ENCODE assay signal across 15 cellular contexts in genomic region chr3:184907941-184908649, GRCh38.
DNase-seq lines count a peak whose midpoint lies in the region; TF ChIP-seq lines count a peak whose summit lies in the region.
"Had no signal": no experiment of that assay in that cellular context is flagged by ENCODE, and none has a peak within 500 bp of the region (broad histone marks: within the 10 kb centered on the region; RNA-seq: fewer than 3 reads in every experiment).

No MANE protein-coding gene starts in this region.

- TF ChIP-seq CTCF in mesothelial cell of epicardium (IDR thresholded peaks at IDR 0.05; ENCODE audit: unreplicated experiment), result no peak
- TF ChIP-seq CTCF in suprapubic skin (IDR thresholded peaks at IDR 0.05), result no peak
- no peak for TF ChIP-seq CTCF in hepatocyte (IDR thresholded peaks at IDR 0.05; ENCODE audit: poor library complexity)

- H4K20me1 ChIP-seq in hepatocyte (ENCODE audit: insufficient read depth, poor library complexity, severe bottlenecking), result no peaks in the 10 kb centered on the region

- in situ Hi-C loops in SK-MEL-5 (cut with HindIII; ENCODE audit: low pct_unique_long_range_greater_than_20kb, low sequenced_read_pairs), result no loop called here

- H3K9me2 ChIP-seq in hepatocyte (replicated peaks; ENCODE audit: insufficient read depth), result no peaks in the 10 kb centered on the region

- H3K27ac ChIP-seq in suprapubic skin (peak overlapping the region; percentile 71), hepatocyte (no peak overlapping the region)
- H3K27ac ChIP-seq: body of pancreas, VCaP had no signal

- peaks cover 17% of the 10 kb centered on the region for H3K9me3 Mint-ChIP-seq in mesothelial cell of epicardium
- H3K9me3 Mint-ChIP-seq: effector memory CD8-positive, alpha-beta T cell had no signal

- WGBS in suprapubic skin, result 84% methylated on average over 12 of the region's 14 CpGs
- WGBS in hepatocyte (ENCODE audit: low lambda C conversion rate, missing lambda C conversion rate), result 78% methylated on average over 14 of the region's 14 CpGs

- H3K27me3 ChIP-seq in suprapubic skin (no peaks in the 10 kb centered on the region), hepatocyte (no peaks in the 10 kb centered on the region)
- H3K27me3 ChIP-seq: body of pancreas, sigmoid colon had no signal

- H3K4me2 ChIP-seq in hepatocyte, result no peak overlapping the region

- H3K4me3 ChIP-seq in suprapubic skin, result no peak overlapping the region
- no peak overlapping the region for H3K4me3 ChIP-seq in hepatocyte
- H3K4me3 ChIP-seq: body of pancreas, sigmoid colon had no signal

- H3K79me2 ChIP-seq in hepatocyte, result no peaks in the 10 kb centered on the region

- H3K27ac Mint-ChIP-seq in mesothelial cell of epicardium, result peak overlapping the region; percentile 18
- H3K27ac Mint-ChIP-seq: effector memory CD8-positive, alpha-beta T cell had no signal

- H3K4me1 Mint-ChIP-seq in mesothelial cell of epicardium, result peaks cover 18% of the 10 kb centered on the region

- DNase-seq in SK-MEL-5 (ENCODE audit: low read depth, low spot score), result peak; percentile 88
- peak; percentile 28 to 80 (median 56) for DNase-seq in head of caudate nucleus
- no peak for DNase-seq in mesothelial cell of epicardium (ENCODE audit: low spot score in 2 of 2, unreplicated experiment in 2 of 2)
- DNase-seq in suprapubic skin (ENCODE audit: low spot score in 2 of 2), result no peak
- no peak for DNase-seq in hepatocyte (ENCODE audit: low spot score)
- no peak for DNase-seq in HPDE6-E6E7 (ENCODE audit: extremely low spot score)
- DNase-seq in NCI-H1092 (lab: John Stamatoyannopoulos, UW), result no peak
- DNase-seq: activated gamma-delta T cell treated with Interleukin-2 at 50 U/mL for 16 hours; body of pancreas; effector memory CD8-positive, alpha-beta T cell; Karpas-422; NCI-H1436 treated with DMSO at 0.1 percent for 48 hours; sigmoid colon; stimulated activated CD4-positive, alpha-beta T cell treated with anti-CD3 and anti-CD28 coated beads, Interleukin-4, amount 100 ng/mL, for 1 hour had no signal

- H3K4me1 ChIP-seq in suprapubic skin (no peaks in the 10 kb centered on the region), hepatocyte (ENCODE audit: insufficient read depth) (peaks cover 14% of the 10 kb centered on the region)
- H3K4me1 ChIP-seq: body of pancreas had no signal

- H3K4me3 Mint-ChIP-seq in mesothelial cell of epicardium, result no peak overlapping the region
- H3K4me3 Mint-ChIP-seq: effector memory CD8-positive, alpha-beta T cell had no signal

- no peak for TF ChIP-seq POLR2A in suprapubic skin (IDR thresholded peaks at IDR 0.05)

- no peak overlapping the region for H2AFZ ChIP-seq in hepatocyte

- no peaks in the 10 kb centered on the region for H3K9me3 ChIP-seq in suprapubic skin
- no peaks in the 10 kb centered on the region for H3K9me3 ChIP-seq in hepatocyte (ENCODE audit: low read depth)
- H3K9me3 ChIP-seq: body of pancreas had no signal

- intact Hi-C loops in head of caudate nucleus (cut with DNase I), result no loop called here

- H3K36me3 ChIP-seq in suprapubic skin (peaks cover 14% of the 10 kb centered on the region), hepatocyte (replicated peaks; ENCODE audit: insufficient read depth, low read depth) (no peaks in the 10 kb centered on the region)

- no peaks in the 10 kb centered on the region for H3K27me3 Mint-ChIP-seq in mesothelial cell of epicardium (ENCODE audit: low read depth)
- H3K27me3 Mint-ChIP-seq: effector memory CD8-positive, alpha-beta T cell had no signal

- TF ChIP-seq EP300 in suprapubic skin (IDR thresholded peaks at IDR 0.05), result no peak

- H3K36me3 Mint-ChIP-seq in mesothelial cell of epicardium, result peaks cover 40% of the 10 kb centered on the region

Comparison
In these comparisons a context has a peak if more than half of its experiments do, and no peak if none do; other contexts are left out.
1. DNase-seq: peak in SK-MEL-5 (single experiment) and head of caudate nucleus (42 of 42); none in mesothelial cell of epicardium (0 of 2), suprapubic skin (0 of 2), hepatocyte (single experiment), HPDE6-E6E7 (single experiment) and NCI-H1092 (single experiment).